Comparison of ENCODE assay signal across 26 cellular contexts in genomic region chr1:25845664-25846063, GRCh38.
"Had no signal": no experiment of that assay in that cellular context is flagged by ENCODE, and none has a peak within 500 bp of the region (broad histone marks: within the 10 kb centered on the region; RNA-seq: fewer than 3 reads in every experiment).

No MANE protein-coding gene starts in this region.

- H3K9me3 ChIP-seq: esophagus squamous epithelium, gastroesophageal sphincter, heart right ventricle had no signal

- H3K27me3 Mint-ChIP-seq: activated CD4-positive, alpha-beta memory T cell treated with anti-CD3 and anti-CD28 coated beads for 36 hours; activated CD4-positive, alpha-beta T cell treated with anti-CD3 and anti-CD28 coated beads for 36 hours; activated CD4-positive, alpha-beta T cell treated with anti-CD3 and anti-CD28 coated beads, Interleukin-2, amount 10 ng/mL, durations not matched to agents 24 days and 14 days; activated naive CD4-positive, alpha-beta T cell treated with anti-CD3 and anti-CD28 coated beads, Interleukin-2, amount 10 ng/mL, durations not matched to agents 7 days and 5 days; activated naive CD8-positive, alpha-beta T cell treated with anti-CD3 and anti-CD28 coated beads, Interleukin-2, amount 10 ng/mL, durations not matched to agents 7 days and 5 days; activated T-cell treated with anti-CD3 and anti-CD28 coated beads, Interleukin-2, amount 50 U/mL, for 24 hours; effector memory CD8-positive, alpha-beta T cell had no signal

- H3K36me3 ChIP-seq: esophagus squamous epithelium, gastroesophageal sphincter, heart right ventricle had no signal

- H3K27ac ChIP-seq: esophagus squamous epithelium, gastroesophageal sphincter, heart right ventricle had no signal

- H3K4me3 Mint-ChIP-seq: activated CD4-positive, alpha-beta memory T cell treated with anti-CD3 and anti-CD28 coated beads for 36 hours; activated CD4-positive, alpha-beta T cell treated with anti-CD3 and anti-CD28 coated beads for 36 hours; activated CD4-positive, alpha-beta T cell treated with anti-CD3 and anti-CD28 coated beads, Interleukin-2, amount 10 ng/mL, durations not matched to agents 24 days and 14 days; activated CD8-positive, alpha-beta T cell treated with anti-CD3 and anti-CD28 coated beads, Interleukin-2, amount 10 ng/mL, durations not matched to agents 7 days and 5 days; activated naive CD4-positive, alpha-beta T cell treated with anti-CD3 and anti-CD28 coated beads, Interleukin-2, amount 10 ng/mL, durations not matched to agents 7 days and 5 days; activated naive CD8-positive, alpha-beta T cell treated with anti-CD3 and anti-CD28 coated beads, Interleukin-2, amount 10 ng/mL, durations not matched to agents 7 days and 5 days; activated T-cell treated with anti-CD3 and anti-CD28 coated beads, Interleukin-2, amount 50 U/mL, for 24 hours; activated T-cell treated with anti-CD3 and anti-CD28 coated beads, Interleukin-2, amount 50 U/mL, for 72 hours; effector memory CD8-positive, alpha-beta T cell had no signal

- H3K4me1 ChIP-seq: esophagus squamous epithelium, gastroesophageal sphincter had no signal

- H3K36me3 Mint-ChIP-seq: activated CD4-positive, alpha-beta memory T cell treated with anti-CD3 and anti-CD28 coated beads for 36 hours; activated naive CD4-positive, alpha-beta T cell treated with anti-CD3 and anti-CD28 coated beads, Interleukin-2, amount 10 ng/mL, durations not matched to agents 7 days and 5 days; activated naive CD4-positive, alpha-beta T cell treated with anti-CD3 and anti-CD28 coated beads, Interleukin-2, amount 50 U/mL, for 72 hours had no signal

- H3K27me3 ChIP-seq: esophagus squamous epithelium, gastroesophageal sphincter, heart right ventricle had no signal

- DNase-seq: activated CD4-positive, alpha-beta memory T cell treated with anti-CD3 and anti-CD28 coated beads for 36 hours; activated CD4-positive, alpha-beta T cell treated with anti-CD3 and anti-CD28 coated beads for 36 hours; activated CD4-positive, alpha-beta T cell treated with anti-CD3 and anti-CD28 coated beads, Interleukin-2, amount 10 ng/mL, durations not matched to agents 24 days and 14 days; activated CD4-positive, CD25-positive, alpha-beta regulatory T cell; activated CD4-positive, CD25-positive, alpha-beta regulatory T cell treated with anti-CD3 and anti-CD28 coated beads, Interleukin-2, amount 50 U/mL, for 72 hours; activated CD8-positive, alpha-beta T cell treated with anti-CD3 and anti-CD28 coated beads, Interleukin-2, amount 10 ng/mL, durations not matched to agents 7 days and 5 days; activated gamma-delta T cell; activated naive CD4-positive, alpha-beta T cell; activated naive CD4-positive, alpha-beta T cell treated with anti-CD3 and anti-CD28 coated beads, Interleukin-2, amount 10 ng/mL, durations not matched to agents 7 days and 5 days; activated naive CD8-positive, alpha-beta T cell treated with anti-CD3 and anti-CD28 coated beads, Interleukin-2, amount 10 ng/mL, durations not matched to agents 7 days and 5 days; activated T-cell treated with anti-CD3 and anti-CD28 coated beads for 4 hours; activated T-cell treated with anti-CD3 and anti-CD28 coated beads, Interleukin-2, amount 50 U/mL, for 24 hours; activated T-cell treated with anti-CD3 and anti-CD28 coated beads, Interleukin-2, amount 50 U/mL, for 72 hours; amniotic stem cell; anterior cingulate cortex; caudate nucleus; cortex of kidney; dermis blood vessel endothelial cell; effector CD4-positive, alpha-beta T cell; effector memory CD8-positive, alpha-beta T cell; esophagus squamous epithelium; foreskin melanocyte; heart right ventricle; T-helper 2 cell had no signal

- H3K9me3 Mint-ChIP-seq: activated CD4-positive, alpha-beta memory T cell treated with anti-CD3 and anti-CD28 coated beads for 36 hours; activated CD4-positive, alpha-beta T cell treated with anti-CD3 and anti-CD28 coated beads, Interleukin-2, amount 10 ng/mL, durations not matched to agents 24 days and 14 days; activated naive CD4-positive, alpha-beta T cell treated with anti-CD3 and anti-CD28 coated beads, Interleukin-2, amount 10 ng/mL, durations not matched to agents 7 days and 5 days; activated naive CD4-positive, alpha-beta T cell treated with anti-CD3 and anti-CD28 coated beads, Interleukin-2, amount 50 U/mL, for 72 hours; activated naive CD8-positive, alpha-beta T cell treated with anti-CD3 and anti-CD28 coated beads, Interleukin-2, amount 10 ng/mL, durations not matched to agents 7 days and 5 days; activated T-cell treated with anti-CD3 and anti-CD28 coated beads, Interleukin-2, amount 50 U/mL, for 24 hours; activated T-cell treated with anti-CD3 and anti-CD28 coated beads, Interleukin-2, amount 50 U/mL, for 72 hours; effector memory CD8-positive, alpha-beta T cell had no signal

- ATAC-seq: activated CD4-positive, alpha-beta T cell treated with anti-CD3 and anti-CD28 coated beads for 36 hours; activated CD8-positive, alpha-beta T cell treated with anti-CD3 and anti-CD28 coated beads, Interleukin-2, amount 10 ng/mL, durations not matched to agents 7 days and 5 days; activated naive CD4-positive, alpha-beta T cell treated with anti-CD3 and anti-CD28 coated beads, Interleukin-2, amount 50 U/mL, for 72 hours; activated T-cell treated with anti-CD3 and anti-CD28 coated beads, Interleukin-2, amount 50 U/mL, for 72 hours; effector memory CD8-positive, alpha-beta T cell; gastroesophageal sphincter; heart right ventricle had no signal

- H3K4me1 Mint-ChIP-seq: activated naive CD4-positive, alpha-beta T cell treated with anti-CD3 and anti-CD28 coated beads, Interleukin-2, amount 10 ng/mL, durations not matched to agents 7 days and 5 days; activated naive CD8-positive, alpha-beta T cell treated with anti-CD3 and anti-CD28 coated beads, Interleukin-2, amount 10 ng/mL, durations not matched to agents 7 days and 5 days had no signal

- H3K4me3 ChIP-seq: esophagus squamous epithelium, gastroesophageal sphincter, heart right ventricle had no signal

- H3K27ac Mint-ChIP-seq: activated CD4-positive, alpha-beta memory T cell treated with anti-CD3 and anti-CD28 coated beads for 36 hours; activated CD4-positive, alpha-beta T cell treated with anti-CD3 and anti-CD28 coated beads for 36 hours; activated CD4-positive, alpha-beta T cell treated with anti-CD3 and anti-CD28 coated beads, Interleukin-2, amount 10 ng/mL, durations not matched to agents 24 days and 14 days; activated CD8-positive, alpha-beta T cell treated with anti-CD3 and anti-CD28 coated beads, Interleukin-2, amount 10 ng/mL, durations not matched to agents 7 days and 5 days; activated naive CD4-positive, alpha-beta T cell treated with anti-CD3 and anti-CD28 coated beads, Interleukin-2, amount 10 ng/mL, durations not matched to agents 7 days and 5 days; activated naive CD4-positive, alpha-beta T cell treated with anti-CD3 and anti-CD28 coated beads, Interleukin-2, amount 50 U/mL, for 72 hours; activated naive CD8-positive, alpha-beta T cell treated with anti-CD3 and anti-CD28 coated beads, Interleukin-2, amount 10 ng/mL, durations not matched to agents 7 days and 5 days; activated T-cell treated with anti-CD3 and anti-CD28 coated beads, Interleukin-2, amount 50 U/mL, for 24 hours; activated T-cell treated with anti-CD3 and anti-CD28 coated beads, Interleukin-2, amount 50 U/mL, for 72 hours; effector memory CD8-positive, alpha-beta T cell had no signal
